1 cellular context compared by ENCODE assay signal in the genomic region with DNA sequence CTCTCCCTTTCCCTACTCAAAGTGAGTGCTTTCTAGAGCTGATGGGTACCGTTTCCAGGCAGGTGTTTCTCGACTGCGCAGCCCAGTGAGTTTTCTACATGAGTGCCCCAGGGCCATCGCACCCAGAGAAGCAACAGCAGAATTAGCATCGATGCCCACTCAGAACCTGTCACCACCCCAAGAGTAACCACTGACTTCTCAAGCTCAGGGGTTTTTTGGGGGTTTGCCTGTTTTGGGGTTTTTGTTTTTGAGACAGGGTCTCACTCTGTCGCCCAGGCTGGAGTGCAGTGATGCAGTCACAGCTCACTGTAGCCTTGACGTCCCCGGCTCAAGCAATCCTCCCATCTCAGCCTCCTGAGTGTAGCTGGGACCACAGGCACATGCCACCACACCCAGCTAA.
TF ChIP-seq lines count a peak whose summit lies in the region.

No MANE protein-coding gene starts in this region.

TF ChIP-seq in GM12878, 131 proteins besides CTCF, POLR2A, EP300 and RAD21 (continues in another document):
- TF ChIP-seq PAX5 (IDR thresholded peaks at IDR 0.05; ENCODE audit: borderline replicate concordance, low read depth, low read length) (peak; percentile 50; the same call in 1 of the 2 replicates), RUNX3 (IDR thresholded peaks at IDR 0.05; ENCODE audit: low read length) (peak; percentile 72), SMARCA5 (IDR thresholded peaks at IDR 0.05) (no peak), E4F1 (IDR thresholded peaks at IDR 0.05; ENCODE audit: borderline replicate concordance, partially characterized antibody) (no peak), BRCA1 (IDR thresholded peaks at IDR 0.05; ENCODE audit: low read depth, low read length) (no peak), IKZF1 (conservative IDR thresholded peaks at IDR 0.05) (no peak; the same call in 1 of the 2 replicates), SPI1 (IDR thresholded peaks at IDR 0.05; ENCODE audit: borderline replicate concordance, insufficient read depth, low read depth, low read length) (no peak), ZNF274 (IDR thresholded peaks at IDR 0.05; ENCODE audit: insufficient read depth, insufficient read length) (no peak), FOS (IDR thresholded peaks at IDR 0.05; ENCODE audit: borderline replicate concordance, extremely low read depth, insufficient read length) (no peak), POLR2AphosphoS5 (IDR thresholded peaks at IDR 0.05; ENCODE audit: low read length) (no peak; the same call in 1 of the 2 replicates), BCL11A (IDR thresholded peaks at IDR 0.05; ENCODE audit: low read depth, low read length) (no peak), MTA2 (IDR thresholded peaks at IDR 0.05; ENCODE audit: low read depth) (peak; percentile 18; the same call in 1 of the 2 replicates), RBBP5 (conservative IDR thresholded peaks at IDR 0.05) (no peak), TCF7 (IDR thresholded peaks at IDR 0.05; ENCODE audit: borderline replicate concordance) (no peak), ESRRA (IDR thresholded peaks at IDR 0.05; ENCODE audit: low read length) (no peak), STAT1 (conservative IDR thresholded peaks at IDR 0.05) (no peak), BHLHE40 (IDR thresholded peaks at IDR 0.05; ENCODE audit: borderline replicate concordance in 1 of 2, low read depth in 2 of 2, low read length in 1 of 2) (peak in 1 of 2 experiments; percentile 66; a peak in 1 of 4 replicates), JUNB (IDR thresholded peaks at IDR 0.05) (0 out of 2 replicates have a peak, but pooled peaks have one; percentile 1), RAD51 (IDR thresholded peaks at IDR 0.05) (no peak), ATF2 (IDR thresholded peaks at IDR 0.05; ENCODE audit: low read length) (no peak), ZNF24 (IDR thresholded peaks at IDR 0.05) (no peak), YBX1 (IDR thresholded peaks at IDR 0.05) (no peak), MEF2A (IDR thresholded peaks at IDR 0.05; ENCODE audit: insufficient read depth, low read depth, low read length) (no peak), NRF1 (conservative IDR thresholded peaks at IDR 0.05; ENCODE audit: low read depth, low read length) (no peak), HDGF (IDR thresholded peaks at IDR 0.05) (peak; percentile 58; the same call in 1 of the 2 replicates), ZSCAN29 (IDR thresholded peaks at IDR 0.05) (no peak), ZNF622 (IDR thresholded peaks at IDR 0.05) (no peak), NFYA (IDR thresholded peaks at IDR 0.05; ENCODE audit: borderline replicate concordance, low read depth, low read length) (no peak), HDAC2 (IDR thresholded peaks at IDR 0.05) (no peak), SMAD1 (IDR thresholded peaks at IDR 0.05; ENCODE audit: low read depth, partially characterized antibody) (no peak), PML (IDR thresholded peaks at IDR 0.05; ENCODE audit: low read length) (no peak), E2F4 (IDR thresholded peaks at IDR 0.05; ENCODE audit: low read depth, low read length) (no peak), DPF2 (IDR thresholded peaks at IDR 0.05) (no peak), NFXL1 (IDR thresholded peaks at IDR 0.05; ENCODE audit: borderline replicate concordance) (no peak), ZZZ3 (IDR thresholded peaks at IDR 0.05; ENCODE audit: control insufficient read depth, insufficient read length, low read depth) (no peak), RELA (IDR thresholded peaks at IDR 0.05; ENCODE audit: borderline replicate concordance, partially characterized antibody) (peak; percentile 54), EZH2 (IDR thresholded peaks at IDR 0.05; ENCODE audit: borderline replicate concordance, control insufficient read depth, low read depth, low read length) (no peak), ETV6 (conservative IDR thresholded peaks at IDR 0.05 in 1 of 2, IDR thresholded peaks at IDR 0.05 in 1 of 2; ENCODE audit: borderline replicate concordance in 1 of 2, low read depth in 1 of 2) (0 out of 4 replicates have a peak, but pooled peaks of 1 of the 2 experiments have one; percentile 40), SREBF2 (IDR thresholded peaks at IDR 0.05; ENCODE audit: low read length) (no peak), EED (IDR thresholded peaks at IDR 0.05; ENCODE audit: low read depth) (peak; percentile 52; the same call in 1 of the 2 replicates), ZBED1 (IDR thresholded peaks at IDR 0.05; ENCODE audit: borderline replicate concordance) (no peak), MTA3 (IDR thresholded peaks at IDR 0.05; ENCODE audit: borderline replicate concordance, low read length) (0 out of 2 replicates have a peak, but pooled peaks have one; percentile 32), GATAD2B (conservative IDR thresholded peaks at IDR 0.05; ENCODE audit: low read depth) (no peak), ATF7 (IDR thresholded peaks at IDR 0.05; ENCODE audit: low read depth) (0 out of 2 replicates have a peak, but pooled peaks have one; percentile 28)
- TF ChIP-seq, protein P1, sequence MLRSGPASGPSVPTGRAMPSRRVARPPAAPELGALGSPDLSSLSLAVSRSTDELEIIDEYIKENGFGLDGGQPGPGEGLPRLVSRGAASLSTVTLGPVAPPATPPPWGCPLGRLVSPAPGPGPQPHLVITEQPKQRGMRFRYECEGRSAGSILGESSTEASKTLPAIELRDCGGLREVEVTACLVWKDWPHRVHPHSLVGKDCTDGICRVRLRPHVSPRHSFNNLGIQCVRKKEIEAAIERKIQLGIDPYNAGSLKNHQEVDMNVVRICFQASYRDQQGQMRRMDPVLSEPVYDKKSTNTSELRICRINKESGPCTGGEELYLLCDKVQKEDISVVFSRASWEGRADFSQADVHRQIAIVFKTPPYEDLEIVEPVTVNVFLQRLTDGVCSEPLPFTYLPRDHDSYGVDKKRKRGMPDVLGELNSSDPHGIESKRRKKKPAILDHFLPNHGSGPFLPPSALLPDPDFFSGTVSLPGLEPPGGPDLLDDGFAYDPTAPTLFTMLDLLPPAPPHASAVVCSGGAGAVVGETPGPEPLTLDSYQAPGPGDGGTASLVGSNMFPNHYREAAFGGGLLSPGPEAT (IDR thresholded peaks at IDR 0.05; ENCODE audit: low read depth), result peak; percentile 49; the same call in 1 of the 2 replicates
- TF ChIP-seq, protein P2, sequence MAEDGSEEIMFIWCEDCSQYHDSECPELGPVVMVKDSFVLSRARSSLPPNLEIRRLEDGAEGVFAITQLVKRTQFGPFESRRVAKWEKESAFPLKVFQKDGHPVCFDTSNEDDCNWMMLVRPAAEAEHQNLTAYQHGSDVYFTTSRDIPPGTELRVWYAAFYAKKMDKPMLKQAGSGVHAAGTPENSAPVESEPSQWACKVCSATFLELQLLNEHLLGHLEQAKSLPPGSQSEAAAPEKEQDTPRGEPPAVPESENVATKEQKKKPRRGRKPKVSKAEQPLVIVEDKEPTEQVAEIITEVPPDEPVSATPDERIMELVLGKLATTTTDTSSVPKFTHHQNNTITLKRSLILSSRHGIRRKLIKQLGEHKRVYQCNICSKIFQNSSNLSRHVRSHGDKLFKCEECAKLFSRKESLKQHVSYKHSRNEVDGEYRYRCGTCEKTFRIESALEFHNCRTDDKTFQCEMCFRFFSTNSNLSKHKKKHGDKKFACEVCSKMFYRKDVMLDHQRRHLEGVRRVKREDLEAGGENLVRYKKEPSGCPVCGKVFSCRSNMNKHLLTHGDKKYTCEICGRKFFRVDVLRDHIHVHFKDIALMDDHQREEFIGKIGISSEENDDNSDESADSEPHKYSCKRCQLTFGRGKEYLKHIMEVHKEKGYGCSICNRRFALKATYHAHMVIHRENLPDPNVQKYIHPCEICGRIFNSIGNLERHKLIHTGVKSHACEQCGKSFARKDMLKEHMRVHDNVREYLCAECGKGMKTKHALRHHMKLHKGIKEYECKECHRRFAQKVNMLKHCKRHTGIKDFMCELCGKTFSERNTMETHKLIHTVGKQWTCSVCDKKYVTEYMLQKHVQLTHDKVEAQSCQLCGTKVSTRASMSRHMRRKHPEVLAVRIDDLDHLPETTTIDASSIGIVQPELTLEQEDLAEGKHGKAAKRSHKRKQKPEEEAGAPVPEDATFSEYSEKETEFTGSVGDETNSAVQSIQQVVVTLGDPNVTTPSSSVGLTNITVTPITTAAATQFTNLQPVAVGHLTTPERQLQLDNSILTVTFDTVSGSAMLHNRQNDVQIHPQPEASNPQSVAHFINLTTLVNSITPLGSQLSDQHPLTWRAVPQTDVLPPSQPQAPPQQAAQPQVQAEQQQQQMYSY (CRISPR knock-in tag; IDR thresholded peaks at IDR 0.05), result no peak
- TF ChIP-seq, protein P3, sequence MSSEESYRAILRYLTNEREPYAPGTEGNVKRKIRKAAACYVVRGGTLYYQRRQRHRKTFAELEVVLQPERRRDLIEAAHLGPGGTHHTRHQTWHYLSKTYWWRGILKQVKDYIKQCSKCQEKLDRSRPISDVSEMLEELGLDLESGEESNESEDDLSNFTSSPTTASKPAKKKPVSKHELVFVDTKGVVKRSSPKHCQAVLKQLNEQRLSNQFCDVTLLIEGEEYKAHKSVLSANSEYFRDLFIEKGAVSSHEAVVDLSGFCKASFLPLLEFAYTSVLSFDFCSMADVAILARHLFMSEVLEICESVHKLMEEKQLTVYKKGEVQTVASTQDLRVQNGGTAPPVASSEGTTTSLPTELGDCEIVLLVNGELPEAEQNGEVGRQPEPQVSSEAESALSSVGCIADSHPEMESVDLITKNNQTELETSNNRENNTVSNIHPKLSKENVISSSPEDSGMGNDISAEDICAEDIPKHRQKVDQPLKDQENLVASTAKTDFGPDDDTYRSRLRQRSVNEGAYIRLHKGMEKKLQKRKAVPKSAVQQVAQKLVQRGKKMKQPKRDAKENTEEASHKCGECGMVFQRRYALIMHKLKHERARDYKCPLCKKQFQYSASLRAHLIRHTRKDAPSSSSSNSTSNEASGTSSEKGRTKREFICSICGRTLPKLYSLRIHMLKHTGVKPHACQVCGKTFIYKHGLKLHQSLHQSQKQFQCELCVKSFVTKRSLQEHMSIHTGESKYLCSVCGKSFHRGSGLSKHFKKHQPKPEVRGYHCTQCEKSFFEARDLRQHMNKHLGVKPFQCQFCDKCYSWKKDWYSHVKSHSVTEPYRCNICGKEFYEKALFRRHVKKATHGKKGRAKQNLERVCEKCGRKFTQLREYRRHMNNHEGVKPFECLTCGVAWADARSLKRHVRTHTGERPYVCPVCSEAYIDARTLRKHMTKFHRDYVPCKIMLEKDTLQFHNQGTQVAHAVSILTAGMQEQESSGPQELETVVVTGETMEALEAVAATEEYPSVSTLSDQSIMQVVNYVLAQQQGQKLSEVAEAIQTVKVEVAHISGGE (CRISPR knock-in tag; IDR thresholded peaks at IDR 0.05), result no peak
- TF ChIP-seq, protein P4, sequence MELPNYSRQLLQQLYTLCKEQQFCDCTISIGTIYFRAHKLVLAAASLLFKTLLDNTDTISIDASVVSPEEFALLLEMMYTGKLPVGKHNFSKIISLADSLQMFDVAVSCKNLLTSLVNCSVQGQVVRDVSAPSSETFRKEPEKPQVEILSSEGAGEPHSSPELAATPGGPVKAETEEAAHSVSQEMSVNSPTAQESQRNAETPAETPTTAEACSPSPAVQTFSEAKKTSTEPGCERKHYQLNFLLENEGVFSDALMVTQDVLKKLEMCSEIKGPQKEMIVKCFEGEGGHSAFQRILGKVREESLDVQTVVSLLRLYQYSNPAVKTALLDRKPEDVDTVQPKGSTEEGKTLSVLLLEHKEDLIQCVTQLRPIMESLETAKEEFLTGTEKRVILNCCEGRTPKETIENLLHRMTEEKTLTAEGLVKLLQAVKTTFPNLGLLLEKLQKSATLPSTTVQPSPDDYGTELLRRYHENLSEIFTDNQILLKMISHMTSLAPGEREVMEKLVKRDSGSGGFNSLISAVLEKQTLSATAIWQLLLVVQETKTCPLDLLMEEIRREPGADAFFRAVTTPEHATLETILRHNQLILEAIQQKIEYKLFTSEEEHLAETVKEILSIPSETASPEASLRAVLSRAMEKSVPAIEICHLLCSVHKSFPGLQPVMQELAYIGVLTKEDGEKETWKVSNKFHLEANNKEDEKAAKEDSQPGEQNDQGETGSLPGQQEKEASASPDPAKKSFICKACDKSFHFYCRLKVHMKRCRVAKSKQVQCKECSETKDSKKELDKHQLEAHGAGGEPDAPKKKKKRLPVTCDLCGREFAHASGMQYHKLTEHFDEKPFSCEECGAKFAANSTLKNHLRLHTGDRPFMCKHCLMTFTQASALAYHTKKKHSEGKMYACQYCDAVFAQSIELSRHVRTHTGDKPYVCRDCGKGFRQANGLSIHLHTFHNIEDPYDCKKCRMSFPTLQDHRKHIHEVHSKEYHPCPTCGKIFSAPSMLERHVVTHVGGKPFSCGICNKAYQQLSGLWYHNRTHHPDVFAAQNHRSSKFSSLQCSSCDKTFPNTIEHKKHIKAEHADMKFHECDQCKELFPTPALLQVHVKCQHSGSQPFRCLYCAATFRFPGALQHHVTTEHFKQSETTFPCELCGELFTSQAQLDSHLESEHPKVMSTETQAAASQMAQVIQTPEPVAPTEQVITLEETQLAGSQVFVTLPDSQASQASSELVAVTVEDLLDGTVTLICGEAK (IDR thresholded peaks at IDR 0.05; ENCODE audit: borderline replicate concordance), result no peak
